Comparison of ENCODE assay signal across 12 cellular contexts in the genomic region with DNA sequence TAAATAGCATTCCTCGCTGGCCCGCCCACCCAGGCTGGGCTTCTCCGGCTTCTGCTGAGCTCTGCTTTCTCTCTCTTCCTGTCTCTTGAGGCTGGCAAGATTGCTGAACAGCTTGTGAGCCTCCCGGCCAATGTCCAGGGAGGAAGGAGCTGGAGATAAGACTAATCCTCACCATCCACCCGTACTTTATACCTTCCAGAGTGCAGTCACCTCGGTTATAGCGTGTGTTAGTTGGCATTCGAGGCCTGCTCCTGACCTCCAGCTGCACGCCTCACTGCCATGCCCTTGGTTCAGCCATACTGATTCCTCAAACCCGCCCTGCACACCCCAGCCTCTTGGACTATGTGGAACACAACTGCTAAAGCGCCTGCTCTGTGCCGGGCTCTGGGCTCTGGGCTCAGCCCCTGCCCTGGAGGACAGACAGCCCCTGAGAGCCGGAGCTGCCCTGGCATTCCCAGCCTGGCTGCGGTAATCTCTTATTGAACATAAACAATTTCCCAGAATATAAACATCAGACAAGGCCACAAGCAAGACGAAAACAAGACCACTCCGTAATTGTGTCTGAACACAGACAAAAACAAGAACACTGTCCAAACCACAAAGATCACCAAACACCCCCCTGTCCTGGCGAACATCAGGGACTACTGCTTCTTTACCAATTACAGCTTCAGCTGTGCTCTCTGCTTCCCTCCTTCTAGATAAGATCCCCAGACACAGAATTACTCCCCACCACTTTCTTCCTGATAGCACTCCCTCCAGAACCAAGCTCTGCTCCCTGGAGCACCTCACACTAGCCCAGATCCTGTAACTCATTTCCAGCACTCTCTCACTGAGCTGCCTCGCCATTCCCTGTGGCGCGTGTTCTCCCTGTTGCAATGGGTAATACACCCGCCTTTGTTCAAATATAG. TPM values are rescaled to one million over a fixed set of nuclear protein-coding genes. Genes with fewer than 3 reads are reported as not detected.
DNase-seq lines count a peak whose midpoint lies in the region; ATAC-seq and TF ChIP-seq lines count a peak whose summit lies in the region.
"Had no signal": no experiment of that assay in that cellular context is flagged by ENCODE, and none has a peak within 500 bp of the region (broad histone marks: within the 10 kb centered on the region; RNA-seq: fewer than 3 reads in every experiment).

No MANE protein-coding gene starts in this region.

- H3K27me3 Mint-ChIP-seq in H9 (ENCODE audit: low read depth): peaks cover 6% of the 10 kb centered on the region

- H2AFZ ChIP-seq in H9 (ENCODE audit: low read length) (no peak overlapping the region), osteoblast (ENCODE audit: low read length) (peak overlapping the region; percentile 78)

- H3K36me3 ChIP-seq in adipocyte (ENCODE audit: control insufficient read depth, insufficient read depth, low read length, severe bottlenecking) (no peaks in the 10 kb centered on the region), osteoblast (ENCODE audit: insufficient read depth, low read length) (no peaks in the 10 kb centered on the region), tibial artery (no peaks in the 10 kb centered on the region)
- H3K36me3 ChIP-seq: BLaER1 had no signal

- H3K14ac ChIP-seq in H9 (ENCODE audit: insufficient read depth, low read length): no peak overlapping the region; the same call in 1 of the 2 replicates

- no peaks in the 10 kb centered on the region; a peak in 1 of 7 replicates for H3K36me3 Mint-ChIP-seq in H9 (ENCODE audit: insufficient read depth in 1 of 3, low read depth in 3 of 3)

- H4K91ac ChIP-seq in H9 (ENCODE audit: insufficient read length, low read depth, low read length): no peak overlapping the region

- H3K23me2 ChIP-seq in H9 (ENCODE audit: insufficient read length, low read depth, low read length, poor library complexity, severe bottlenecking): no peaks in the 10 kb centered on the region

- no peak overlapping the region for H3K4me3 Mint-ChIP-seq in H9

- H3K56ac ChIP-seq in H9 (ENCODE audit: insufficient read length, low read depth, low read length): no peak overlapping the region

- DNase-seq in H9 (peak; percentile 38), adipocyte (ENCODE audit: low read depth) (peak; percentile 21), right cardiac atrium (peak in 2 of 3 donors; percentile 71 to 86), osteoblast (ENCODE audit: insufficient read length, low spot score, missing footprints) (peak; percentile 74), COLO829 (ENCODE audit: low spot score) (no peak), tibial artery (no peak), GM03348 (ENCODE audit: low spot score) (no peak)
- DNase-seq: activated T-cell treated with anti-CD3 and anti-CD28 coated beads, Interleukin-2, amount 50 U/mL, for 48 hours; NCI-H187 treated with DMSO at 0.1 percent for 48 hours; occipital lobe had no signal

- no peak overlapping the region for H2BK120ac ChIP-seq in H9 (ENCODE audit: low read depth, low read length, poor library complexity, severe bottlenecking)

- H4K20me1 ChIP-seq in H9 (ENCODE audit: control insufficient read depth, insufficient read depth, insufficient read length) (no peaks in the 10 kb centered on the region), osteoblast (ENCODE audit: insufficient read depth, low read length) (no peaks in the 10 kb centered on the region)
- H4K20me1 ChIP-seq: BLaER1 had no signal

- H2BK5ac ChIP-seq in H9 (ENCODE audit: insufficient read length, low read length): no peak overlapping the region

- peak overlapping the region in 2 of 3 experiments; percentile 30 to 42; a peak in 1 of 7 replicates for H3K27ac Mint-ChIP-seq in H9

- no peak overlapping the region for H3T11ph ChIP-seq in H9 (ENCODE audit: low read length)

- H2AK5ac ChIP-seq in H9 (ENCODE audit: insufficient read length, low read length): no peak overlapping the region

- H2BK15ac ChIP-seq in H9 (ENCODE audit: low read depth, low read length): no peak overlapping the region

- intact Hi-C loops in right cardiac atrium (cut with DNase I) (no loop called here), tibial artery (cut with DNase I; ENCODE audit: low total_unique reads) (loop anchor here (5.0 kb wide), 1 partner anchor 57 kb away; a partner anchor contains a TSS)

- no peak for TF ChIP-seq CTCF in H9 (conservative IDR thresholded peaks at IDR 0.05)
- no peak for TF ChIP-seq CTCF in osteoblast (IDR thresholded peaks at IDR 0.05; ENCODE audit: extremely low read depth, low read depth, low read length)
- no peak for TF ChIP-seq CTCF in tibial artery (IDR thresholded peaks at IDR 0.05)

- no peaks in the 10 kb centered on the region for H3K27me3 ChIP-seq in H9 (ENCODE audit: insufficient read depth, low read length)
- H3K27me3 ChIP-seq in adipocyte (replicated peaks; ENCODE audit: control insufficient read depth, insufficient read depth, low read length): no peaks in the 10 kb centered on the region
- no peaks in the 10 kb centered on the region for H3K27me3 ChIP-seq in right cardiac atrium (ENCODE audit: control insufficient read depth, insufficient read depth)
- peaks cover 4% of the 10 kb centered on the region for H3K27me3 ChIP-seq in osteoblast (ENCODE audit: insufficient read depth, low read length)
- no peaks in the 10 kb centered on the region for H3K27me3 ChIP-seq in tibial artery
- H3K27me3 ChIP-seq: BLaER1 had no signal

- no peak overlapping the region for H3K23ac ChIP-seq in H9 (ENCODE audit: insufficient read length, low read depth, low read length)

- H4K8ac ChIP-seq in H9 (replicated peaks; ENCODE audit: insufficient read length, low read depth, low read length): no peak overlapping the region

- no peak overlapping the region for H3K18ac ChIP-seq in H9 (ENCODE audit: insufficient read length, low read depth, low read length)

- H3K4me3 ChIP-seq in adipocyte (ENCODE audit: low read length): no peak overlapping the region
- H3K4me3 ChIP-seq in right cardiac atrium (ENCODE audit: low read length): no peak overlapping the region
- H3K4me3 ChIP-seq in osteoblast (ENCODE audit: insufficient read depth, low read length): peak overlapping the region; percentile 34
- H3K4me3 ChIP-seq in tibial artery: no peak overlapping the region
- H3K4me3 ChIP-seq: BLaER1 had no signal

- no peaks in the 10 kb centered on the region for H3K9me3 ChIP-seq in H9 (ENCODE audit: control insufficient read depth, low read depth, low read length)
- no peaks in the 10 kb centered on the region for H3K9me3 ChIP-seq in adipocyte (ENCODE audit: control insufficient read depth, low read length)
- H3K9me3 ChIP-seq in right cardiac atrium (ENCODE audit: control insufficient read depth, low read length): no peaks in the 10 kb centered on the region
- H3K9me3 ChIP-seq in osteoblast (ENCODE audit: low read depth, low read length): no peaks in the 10 kb centered on the region
- no peaks in the 10 kb centered on the region for H3K9me3 ChIP-seq in tibial artery
- H3K9me3 ChIP-seq: BLaER1 had no signal

- H3K9ac ChIP-seq in H9 (ENCODE audit: extremely low read depth, insufficient read length, low read length): no peak overlapping the region
- H3K9ac ChIP-seq in adipocyte (ENCODE audit: low read length): no peak overlapping the region
- H3K9ac ChIP-seq: BLaER1 had no signal

- H3K79me2 ChIP-seq in H9 (ENCODE audit: insufficient read depth, low read length) (no peaks in the 10 kb centered on the region), osteoblast (ENCODE audit: insufficient read depth, low read length) (no peaks in the 10 kb centered on the region)

- 0 out of 5 replicates have a peak, but pooled peaks cover 0 to 1% of the 10 kb centered on the region in 2 experiments for H3K9me3 Mint-ChIP-seq in H9

- H3K4me2 ChIP-seq in H9 (ENCODE audit: insufficient read depth, insufficient read length, low read length) (no peak overlapping the region), osteoblast (ENCODE audit: insufficient read depth, low read length) (peak overlapping the region; percentile 57)
- H3K4me2 ChIP-seq: BLaER1 had no signal

- peak; percentile 55 to 64 for ATAC-seq in right cardiac atrium
- ATAC-seq in GM18520 (IDR thresholded peaks at IDR 0.05; ENCODE audit: unreplicated experiment): no peak

- H3K4me1 ChIP-seq in H9 (ENCODE audit: insufficient read depth, low read length): no peaks in the 10 kb centered on the region; the same call in 1 of the 2 replicates
- peaks cover 35% of the 10 kb centered on the region for H3K4me1 ChIP-seq in adipocyte (ENCODE audit: control insufficient read depth, insufficient read depth, low read length)
- H3K4me1 ChIP-seq in right cardiac atrium (ENCODE audit: control insufficient read depth, insufficient read depth, low read length): peaks cover 16% of the 10 kb centered on the region
- H3K4me1 ChIP-seq in osteoblast (ENCODE audit: insufficient read depth, low read length): peaks cover 34% of the 10 kb centered on the region
- H3K4me1 ChIP-seq in tibial artery: peaks cover 0 to 42% (median 21%) of the 10 kb centered on the region in 4 donors

- peaks cover 18 to 20% of the 10 kb centered on the region in 2 experiments for H3K4me1 Mint-ChIP-seq in H9

- H3K27ac ChIP-seq in H9 (ENCODE audit: insufficient read length, low read depth, low read length) (no peak overlapping the region), right cardiac atrium (ENCODE audit: low read length) (peak overlapping the region; percentile 16), osteoblast (ENCODE audit: low read depth, low read length) (no peak overlapping the region), tibial artery (no peak overlapping the region)
- H3K27ac ChIP-seq: BLaER1 had no signal

- no peak overlapping the region for H4K5ac ChIP-seq in H9 (ENCODE audit: insufficient read length, low read depth, low read length)

- H2BK20ac ChIP-seq in H9 (ENCODE audit: low read depth, low read length, poor library complexity, severe bottlenecking): no peak overlapping the region

- H3K4ac ChIP-seq in H9 (ENCODE audit: low read depth, low read length): no peak overlapping the region

- H2BK12ac ChIP-seq in H9 (ENCODE audit: insufficient read length, low read depth, low read length): no peak overlapping the region

- no CpG with 5 or more reads among the region's 21 CpGs for WGBS in H9 (ENCODE audit: extremely low coverage, insufficient read length, low lambda C conversion rate)
- WGBS in right cardiac atrium: 41% methylated on average over 21 of the region's 21 CpGs

- H3K79me1 ChIP-seq in H9 (ENCODE audit: insufficient read depth, low read depth, low read length, poor library complexity, severe bottlenecking): no peaks in the 10 kb centered on the region

RNA-seq across cellular contexts. Expression of a gene that starts 57.0 kb away (rescaled TPM):
- total RNA-seq in H9 (2021) (91.3 and 98.2 TPM in 2 replicates), right cardiac atrium (10 to 100 TPM; 20.6 to 35.4 (median 27.4) TPM), osteoblast (21.5 and 29.7 TPM in 2 replicates)
- 10.7 TPM for polyA plus RNA-seq in right cardiac atrium

Comparison
In these comparisons a context has a peak if more than half of its experiments do, and no peak if none do; other contexts are left out.
1. DNase-seq: peak in H9 (single experiment), adipocyte (single experiment), right cardiac atrium (2 of 3) and osteoblast (single experiment); none in COLO829 (single experiment), tibial artery (0 of 2) and GM03348 (single experiment).